ENCODE assay signal across 23 cellular contexts in genomic region chr20:39105551-39105950, GRCh38.
DNase-seq lines count a peak whose midpoint lies in the region; ATAC-seq and TF ChIP-seq lines count a peak whose summit lies in the region.
"Had no signal": no experiment of that assay in that cellular context is flagged by ENCODE, and none has a peak within 500 bp of the region (broad histone marks: within the 10 kb centered on the region; RNA-seq: fewer than 3 reads in every experiment).

No MANE protein-coding gene starts in this region.

- H3K27ac ChIP-seq in DND-41 (ENCODE audit: low read length): no peak overlapping the region
- H3K27ac ChIP-seq in OCI-LY3 (ENCODE audit: low read length): no peak overlapping the region
- H3K27ac ChIP-seq in endodermal cell (ENCODE audit: low read depth, low read length): no peak overlapping the region
- H3K27ac ChIP-seq: ascending aorta had no signal

- peaks cover 14% of the 10 kb centered on the region for H3K9me3 Mint-ChIP-seq in endodermal cell
- H3K9me3 Mint-ChIP-seq: T-helper 1 cell treated with Interleukin-12 subunit alpha and Interleukin-12 subunit beta and Interleukin-4 antibody, amounts not matched to agents 30 μg/mL and 1 μg/mL, for 36 hours had no signal

- no peak overlapping the region for H3K4me2 ChIP-seq in DND-41 (ENCODE audit: insufficient read depth, low read length)
- no peak overlapping the region for H3K4me2 ChIP-seq in OCI-LY3 (ENCODE audit: low read length)

- H3K9me3 ChIP-seq in DND-41 (ENCODE audit: insufficient read depth, low read length, severe bottlenecking) (peaks cover 2% of the 10 kb centered on the region), OCI-LY3 (ENCODE audit: insufficient read depth, low read length) (no peaks in the 10 kb centered on the region), endodermal cell (ENCODE audit: control insufficient read depth, low read length) (peaks cover 7% of the 10 kb centered on the region)

- ATAC-seq in DND-41 (ENCODE audit: insufficient read depth, low read depth) (no peak), HG03108 (IDR thresholded peaks at IDR 0.05; ENCODE audit: unreplicated experiment) (no peak), GM18498 (IDR thresholded peaks at IDR 0.05; ENCODE audit: unreplicated experiment) (no peak), HG03571 (IDR thresholded peaks at IDR 0.05; ENCODE audit: unreplicated experiment) (no peak)
- ATAC-seq: effector memory CD8-positive, alpha-beta T cell; stimulated activated naive B cell treated with anti-CD40 and anti-IgM and Interleukin-4, amounts not matched to agents 10 μg/mL and 1 μg/mL and 100 μg/mL, for 72 hours had no signal

- H3K36me3 Mint-ChIP-seq in endodermal cell (ENCODE audit: low read depth): no peaks in the 10 kb centered on the region
- H3K36me3 Mint-ChIP-seq: mesothelial cell of epicardium; stimulated activated naive B cell treated with anti-CD40 and anti-IgM and Interleukin-4, amounts not matched to agents 10 μg/mL and 1 μg/mL and 100 μg/mL, for 72 hours had no signal

- H3K4me1 Mint-ChIP-seq in endodermal cell: peaks cover 3% of the 10 kb centered on the region
- H3K4me1 Mint-ChIP-seq: B cell; mesothelial cell of epicardium; stimulated activated naive B cell treated with anti-CD40 and anti-IgM and Interleukin-4, amounts not matched to agents 10 μg/mL and 1 μg/mL and 100 μg/mL, for 72 hours had no signal

- WGBS in endodermal cell (ENCODE audit: insufficient coverage in 1 of 2, insufficient read length in 1 of 2), 2 experiments: 94 to 97% methylated on average over 5 of the region's 5 CpGs

- no peak overlapping the region for H3K4me3 Mint-ChIP-seq in endodermal cell
- H3K4me3 Mint-ChIP-seq: activated naive CD4-positive, alpha-beta T cell treated with anti-CD3 and anti-CD28 coated beads for 36 hours; B cell; effector memory CD8-positive, alpha-beta T cell; mesothelial cell of epicardium; stimulated activated naive B cell treated with anti-CD40 and anti-IgM and Interleukin-4, amounts not matched to agents 10 μg/mL and 1 μg/mL and 100 μg/mL, for 72 hours; T-helper 1 cell treated with Interleukin-12 subunit alpha and Interleukin-12 subunit beta and Interleukin-4 antibody, amounts not matched to agents 30 μg/mL and 1 μg/mL, for 36 hours had no signal

- H3K79me2 ChIP-seq in DND-41 (ENCODE audit: insufficient read depth, low read length): no peaks in the 10 kb centered on the region
- H3K79me2 ChIP-seq in OCI-LY3 (ENCODE audit: low read length): no peaks in the 10 kb centered on the region

- peaks cover 41% of the 10 kb centered on the region for H3K27me3 Mint-ChIP-seq in endodermal cell (ENCODE audit: insufficient read depth)

- H3K4me3 ChIP-seq in DND-41 (ENCODE audit: low read depth in 1 of 2, low read length in 2 of 2): no peak overlapping the region
- H3K4me3 ChIP-seq in GM12875 (ENCODE audit: low read depth, low read length): no peak overlapping the region
- H3K4me3 ChIP-seq in OCI-LY3 (ENCODE audit: low read length): no peak overlapping the region
- no peak overlapping the region for H3K4me3 ChIP-seq in endodermal cell (ENCODE audit: low read length)
- H3K4me3 ChIP-seq: ascending aorta had no signal

- H3K27me3 ChIP-seq in DND-41 (ENCODE audit: insufficient read depth, low read length, poor library complexity) (no peaks in the 10 kb centered on the region), OCI-LY3 (ENCODE audit: low read depth, low read length) (peaks cover 81% of the 10 kb centered on the region), endodermal cell (ENCODE audit: control insufficient read depth, insufficient read depth, low read length, poor library complexity, severe bottlenecking) (peaks cover 57% of the 10 kb centered on the region)
- H3K27me3 ChIP-seq: ascending aorta had no signal

- H4K20me1 ChIP-seq in DND-41 (ENCODE audit: insufficient read depth, low read length) (no peaks in the 10 kb centered on the region), OCI-LY3 (ENCODE audit: insufficient read depth, low read length) (no peaks in the 10 kb centered on the region)

- H3K36me3 ChIP-seq in DND-41 (ENCODE audit: insufficient read depth, low read length) (no peaks in the 10 kb centered on the region), OCI-LY3 (replicated peaks; ENCODE audit: low read depth, low read length) (no peaks in the 10 kb centered on the region), endodermal cell (ENCODE audit: control insufficient read depth, insufficient read depth, low read length) (no peaks in the 10 kb centered on the region)
- H3K36me3 ChIP-seq: ascending aorta had no signal

- H3K9ac ChIP-seq in DND-41 (ENCODE audit: low read depth, low read length) (no peak overlapping the region), OCI-LY3 (ENCODE audit: low read length) (no peak overlapping the region), endodermal cell (ENCODE audit: extremely low read depth, low read length, poor library complexity, severe bottlenecking) (no peak overlapping the region)

- H3K4me1 ChIP-seq in DND-41 (ENCODE audit: insufficient read depth, low read length): 0 out of 2 replicates have a peak, but pooled peaks cover 3% of the 10 kb centered on the region
- H3K4me1 ChIP-seq in OCI-LY3 (ENCODE audit: low read length): no peaks in the 10 kb centered on the region
- no peaks in the 10 kb centered on the region for H3K4me1 ChIP-seq in endodermal cell (ENCODE audit: control insufficient read depth, insufficient read depth, low read length)
- H3K4me1 ChIP-seq: ascending aorta had no signal

- no peak for DNase-seq in DND-41
- DNase-seq in endodermal cell: no peak
- DNase-seq in NOMO-1 (lab: John Stamatoyannopoulos, UW; ENCODE audit: unreplicated experiment in 2 of 2): no peak
- DNase-seq: activated CD4-positive, alpha-beta T cell treated with anti-CD3 and anti-CD28 coated beads for 1 hour; activated naive CD4-positive, alpha-beta T cell treated with anti-CD3 and anti-CD28 coated beads for 36 hours; effector memory CD8-positive, alpha-beta T cell; GF-D8; hippocampal formation; kidney glomerular epithelial cell; NCI-H1048; NCI-H2081; NCI-H526 treated with DMSO at 0.1 percent for 48 hours; stimulated activated naive B cell treated with anti-CD40 and anti-IgM and Interleukin-4, amounts not matched to agents 10 μg/mL and 1 μg/mL and 100 μg/mL, for 72 hours; trophoblast cell had no signal

- no peak overlapping the region for H3K27ac Mint-ChIP-seq in endodermal cell
- H3K27ac Mint-ChIP-seq: activated naive CD4-positive, alpha-beta T cell treated with anti-CD3 and anti-CD28 coated beads for 36 hours; B cell; effector memory CD8-positive, alpha-beta T cell; mesothelial cell of epicardium; stimulated activated naive B cell treated with anti-CD40 and anti-IgM and Interleukin-4, amounts not matched to agents 10 μg/mL and 1 μg/mL and 100 μg/mL, for 72 hours; T-helper 1 cell treated with Interleukin-12 subunit alpha and Interleukin-12 subunit beta and Interleukin-4 antibody, amounts not matched to agents 30 μg/mL and 1 μg/mL, for 36 hours had no signal

- H2AFZ ChIP-seq in DND-41 (ENCODE audit: low read depth, low read length): no peak overlapping the region
- H2AFZ ChIP-seq in OCI-LY3 (ENCODE audit: low read depth, low read length): no peak overlapping the region

- TF ChIP-seq CTCF in DND-41 (IDR thresholded peaks at IDR 0.05; ENCODE audit: borderline replicate concordance, extremely low read depth, low read length, poor library complexity, severe bottlenecking): peak; percentile 48
- TF ChIP-seq CTCF in GM12875 (IDR thresholded peaks at IDR 0.05; ENCODE audit: borderline replicate concordance, insufficient read depth, low read depth, low read length): 0 out of 2 replicates have a peak, but pooled peaks have one; percentile 18
- peak; percentile 54 for TF ChIP-seq CTCF in OCI-LY3 (IDR thresholded peaks at IDR 0.05; ENCODE audit: low read depth, low read length)
- TF ChIP-seq CTCF in endodermal cell (conservative IDR thresholded peaks at IDR 0.05): peak; percentile 44
